8 cellular contexts compared by ENCODE assay signal in the genomic region with DNA sequence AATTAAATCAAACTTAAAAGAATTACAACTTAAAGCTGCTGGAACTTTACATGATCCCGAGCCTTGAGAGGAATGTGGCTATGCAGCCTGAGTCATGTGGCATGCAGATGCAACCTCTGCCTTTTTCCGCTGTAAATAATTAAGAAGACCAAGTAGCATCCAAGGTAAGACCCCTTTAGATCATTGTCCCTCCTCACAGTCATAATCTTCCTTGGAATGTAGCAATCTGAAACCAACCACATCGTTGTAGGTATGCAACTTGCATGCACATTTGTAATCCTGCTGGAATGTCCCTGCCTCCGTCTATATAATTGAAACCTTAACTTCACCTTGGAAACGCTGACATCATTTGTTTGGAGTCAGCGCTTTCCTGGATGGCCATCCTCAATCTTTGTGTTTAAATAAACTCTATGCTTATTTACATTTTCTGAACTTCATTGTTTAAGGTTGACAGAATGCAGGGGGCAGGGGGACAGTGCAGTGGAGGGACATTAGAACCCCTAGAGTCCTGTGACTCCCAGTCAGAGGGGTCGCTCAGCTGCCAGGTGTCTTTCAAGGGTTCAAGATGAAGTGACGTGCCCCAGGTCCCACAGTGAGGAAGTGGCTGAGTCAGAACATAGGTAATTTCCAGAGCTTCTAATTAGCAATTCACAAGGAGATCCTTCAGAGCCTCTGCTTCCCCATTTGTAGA.
DNase-seq lines count a peak whose midpoint lies in the region; ATAC-seq, FAIRE-seq and TF ChIP-seq lines count a peak whose summit lies in the region.

No MANE protein-coding gene starts in this region.

- no peaks in the 10 kb centered on the region for H3K27me3 Mint-ChIP-seq in naive B cell

- H3K4me1 Mint-ChIP-seq in naive B cell, result peaks cover 29 to 59% (median 41%) of the 10 kb centered on the region in 3 donors

- ATAC-seq in naive B cell (ENCODE audit: low read depth in 2 of 2), result peak; percentile 21 to 22
- ATAC-seq in activated CD4-positive, CD25-positive, alpha-beta regulatory T cell treated with anti-CD3 and anti-CD28 coated beads, Interleukin-2, amount 50 U/mL, for 24 hours, result no peak
- ATAC-seq in HG02840 (IDR thresholded peaks at IDR 0.05; ENCODE audit: low FRiP score, unreplicated experiment), result no peak

- peak overlapping the region; percentile 79 to 98 (median 94) for H3K4me2 ChIP-seq in BLaER1 treated with 17β-estradiol and CSF1 and Interleukin-3, amounts not matched to agents 10 nM and 100 nM

- DNase-seq in GM12892 (ENCODE audit: insufficient read length) (no peak), SJCRH30 (no peak), naive B cell (peak; percentile 50)
- peak; percentile 20 for DNase-seq in effector CD4-positive, alpha-beta T cell
- DNase-seq in NK-92 treated with Interleukin-12 subunit alpha and Interleukin-12 subunit beta, amount 100 ng/mL, for 24 hours (lab: John Stamatoyannopoulos, UW), result no peak

- FAIRE-seq in GM12892 (lab: Jason Lieb, UNC), result no peak

- peak overlapping the region; percentile 80 to 98 (median 95) for H3K4me3 Mint-ChIP-seq in naive B cell

- peak overlapping the region; percentile 69 to 85 (median 78) for H3K9ac ChIP-seq in BLaER1 treated with 17β-estradiol and CSF1 and Interleukin-3, amounts not matched to agents 10 nM and 100 nM

- peak overlapping the region; percentile 91 to 99 (median 98) for H3K27ac Mint-ChIP-seq in naive B cell

- H3K27me3 ChIP-seq in BLaER1 treated with 17β-estradiol and CSF1 and Interleukin-3, amounts not matched to agents 10 nM and 100 nM, result no peaks in the 10 kb centered on the region
- no peaks in the 10 kb centered on the region for H3K27me3 ChIP-seq in SJCRH30

- H3K4me3 ChIP-seq in BLaER1 treated with 17β-estradiol and CSF1 and Interleukin-3, amounts not matched to agents 10 nM and 100 nM, result peak overlapping the region; percentile 48 to 79 (median 64)
- H3K4me3 ChIP-seq in SJCRH30, result peak overlapping the region; percentile 66

- H3K36me3 ChIP-seq in BLaER1 treated with 17β-estradiol and CSF1 and Interleukin-3, amounts not matched to agents 10 nM and 100 nM, result peaks cover 0 to 12% (median 8%) of the 10 kb centered on the region in 11 experiments; a peak in 9 of 22 replicates
- H3K36me3 ChIP-seq in SJCRH30, result no peaks in the 10 kb centered on the region; the same call in 1 of the 2 replicates

- peaks cover 44 to 62% (median 49%) of the 10 kb centered on the region in 10 experiments for H3K4me1 ChIP-seq in BLaER1 treated with 17β-estradiol and CSF1 and Interleukin-3, amounts not matched to agents 10 nM and 100 nM
- H3K4me1 ChIP-seq in SJCRH30, result peaks cover 16% of the 10 kb centered on the region

- H3K9me3 Mint-ChIP-seq in naive B cell, result peaks cover 0 to 1% (median 0%) of the 10 kb centered on the region in 7 donors

- H4K20me1 ChIP-seq in BLaER1 treated with 17β-estradiol and CSF1 and Interleukin-3, amounts not matched to agents 10 nM and 100 nM, result no peaks in the 10 kb centered on the region

- H3K36me3 Mint-ChIP-seq in naive B cell, result peaks cover 0 to 4% of the 10 kb centered on the region in 2 donors

- H3K9me3 ChIP-seq in BLaER1 treated with 17β-estradiol and CSF1 and Interleukin-3, amounts not matched to agents 10 nM and 100 nM (replicated peaks in 1 of 11), result peaks cover 0 to 15% (median 3%) of the 10 kb centered on the region in 11 experiments; a peak in 5 of 22 replicates
- H3K9me3 ChIP-seq in SJCRH30 (replicated peaks), result no peaks in the 10 kb centered on the region

- H3K27ac ChIP-seq in BLaER1 treated with 17β-estradiol and CSF1 and Interleukin-3, amounts not matched to agents 10 nM and 100 nM, result peak overlapping the region; percentile 59 to 90 (median 82); a peak in 21 of 22 replicates
- peak overlapping the region; percentile 79 for H3K27ac ChIP-seq in SJCRH30

- TF ChIP-seq POLR2A in GM12892 (IDR thresholded peaks at IDR 0.05; ENCODE audit: low read depth, low read length), result 0 out of 2 replicates have a peak, but pooled peaks have one; percentile 24

Comparison
In these comparisons a context has a peak if more than half of its experiments do, and no peak if none do; other contexts are left out.
1. DNase-seq: peak in effector CD4-positive, alpha-beta T cell (single experiment) and naive B cell (single experiment); none in GM12892 (single experiment), SJCRH30 (0 of 2) and NK-92 treated with Interleukin-12 subunit alpha and Interleukin-12 subunit beta, amount 100 ng/mL, for 24 hours (single experiment).
2. ATAC-seq: peak in naive B cell (2 of 2); none in activated CD4-positive, CD25-positive, alpha-beta regulatory T cell treated with anti-CD3 and anti-CD28 coated beads, Interleukin-2, amount 50 U/mL, for 24 hours (0 of 2) and HG02840 (single experiment).